Comparison of ENCODE assay signal across 30 cellular contexts in genomic region chr16:27485126-27485525, GRCh38.
"Had no signal": no experiment of that assay in that cellular context is flagged by ENCODE, and none has a peak within 500 bp of the region (broad histone marks: within the 10 kb centered on the region; RNA-seq: fewer than 3 reads in every experiment).

No MANE protein-coding gene starts in this region.

- H3K27ac ChIP-seq: adrenal gland, SJSA1 had no signal

- H3K9me3 Mint-ChIP-seq: activated naive CD8-positive, alpha-beta T cell treated with anti-CD3 and anti-CD28 coated beads, Interleukin-2, amount 10 ng/mL, durations not matched to agents 7 days and 5 days; T-helper 1 cell treated with Interleukin-12 subunit alpha and Interleukin-12 subunit beta and Interleukin-4 antibody, amounts not matched to agents 30 μg/mL and 1 μg/mL, for 36 hours; WTC11 had no signal

- H3K4me3 ChIP-seq: adrenal gland, K562, SJSA1 had no signal

- H3K27ac Mint-ChIP-seq: activated CD8-positive, alpha-beta T cell treated with anti-CD3 and anti-CD28 coated beads, Interleukin-2, amount 10 ng/mL, durations not matched to agents 7 days and 5 days; activated naive CD8-positive, alpha-beta T cell treated with anti-CD3 and anti-CD28 coated beads, Interleukin-2, amount 10 ng/mL, durations not matched to agents 7 days and 5 days; T-helper 1 cell treated with Interleukin-12 subunit alpha and Interleukin-12 subunit beta and Interleukin-4 antibody, amounts not matched to agents 30 μg/mL and 1 μg/mL, for 36 hours; WTC11 had no signal

- H3K27me3 ChIP-seq: adrenal gland, SJSA1 had no signal

- H3K27me3 Mint-ChIP-seq: activated naive CD8-positive, alpha-beta T cell treated with anti-CD3 and anti-CD28 coated beads, Interleukin-2, amount 10 ng/mL, durations not matched to agents 7 days and 5 days had no signal

- DNase-seq: activated CD4-positive, alpha-beta T cell treated with anti-CD3 and anti-CD28 coated beads for 48 hours; activated CD4-positive, alpha-beta T cell treated with anti-CD3 and anti-CD28 coated beads, Interleukin-2, amount 50 U/mL, for 4 hours; activated CD4-positive, CD25-positive, alpha-beta regulatory T cell treated with anti-CD3 and anti-CD28 coated beads, Interleukin-2, amount 50 U/mL, for 72 hours; activated CD8-positive, alpha-beta memory T cell treated with anti-CD3 and anti-CD28 coated beads, Interleukin-2, amount 50 U/mL, for 48 hours; activated CD8-positive, alpha-beta T cell treated with anti-CD3 and anti-CD28 coated beads, Interleukin-2, amount 10 ng/mL, durations not matched to agents 7 days and 5 days; activated effector memory CD4-positive, alpha-beta T cell treated with Interleukin-2 at 50 U/mL for 16 hours; activated naive CD4-positive, alpha-beta T cell treated with Interleukin-2 at 50 U/mL for 16 hours; activated naive CD8-positive, alpha-beta T cell treated with anti-CD3 and anti-CD28 coated beads, Interleukin-2, amount 10 ng/mL, durations not matched to agents 7 days and 5 days; activated T-cell treated with anti-CD3 and anti-CD28 coated beads, Interleukin-2, amount 50 U/mL, for 1 hour; adrenal gland; caudate nucleus; Karpas-422; NCI-H1105 treated with DMSO at 0.1 percent for 48 hours; NCI-H146; NCI-H187 treated with DMSO at 0.1 percent for 48 hours; NCI-H2081 treated with DMSO at 0.1 percent for 48 hours; NCI-H526; NCI-H774; NK-92 treated with Interleukin-12 subunit alpha and Interleukin-12 subunit beta, amount 100 ng/mL, for 24 hours; OCI-M1; RPMI8226; SHP77; SW 1271; T-helper 9 cell had no signal

- H3K4me3 Mint-ChIP-seq: activated CD8-positive, alpha-beta T cell treated with anti-CD3 and anti-CD28 coated beads, Interleukin-2, amount 10 ng/mL, durations not matched to agents 7 days and 5 days; activated naive CD8-positive, alpha-beta T cell treated with anti-CD3 and anti-CD28 coated beads, Interleukin-2, amount 10 ng/mL, durations not matched to agents 7 days and 5 days; T-helper 1 cell treated with Interleukin-12 subunit alpha and Interleukin-12 subunit beta and Interleukin-4 antibody, amounts not matched to agents 30 μg/mL and 1 μg/mL, for 36 hours; WTC11 had no signal

- H3K4me1 ChIP-seq: SJSA1 had no signal

- ATAC-seq: activated CD8-positive, alpha-beta T cell treated with anti-CD3 and anti-CD28 coated beads, Interleukin-2, amount 10 ng/mL, durations not matched to agents 7 days and 5 days; K562; Panc1; SK-N-SH treated with all-trans-retinoic acid at 6 μM for 48 hours; WTC11 had no signal

- H3K9me3 ChIP-seq: adrenal gland, SJSA1 had no signal

- H3K4me1 Mint-ChIP-seq: activated naive CD8-positive, alpha-beta T cell treated with anti-CD3 and anti-CD28 coated beads, Interleukin-2, amount 10 ng/mL, durations not matched to agents 7 days and 5 days; WTC11 had no signal
